Comparison of ENCODE assay signal across 1 cellular context in genomic region chr1:193142409-193142808, GRCh38.
TF ChIP-seq lines count a peak whose summit lies in the region.

No MANE protein-coding gene starts in this region.

TF ChIP-seq in IMR-90, 13 proteins besides CTCF, POLR2A, EP300 and RAD21:
- TF ChIP-seq RCOR1 (IDR thresholded peaks at IDR 0.05; ENCODE audit: insufficient replicate concordance, low read length) (no peak), MAFK (IDR thresholded peaks at IDR 0.05; ENCODE audit: low read depth, low read length) (no peak), BHLHE40 (IDR thresholded peaks at IDR 0.05; ENCODE audit: low read depth, low read length) (no peak), USF2 (IDR thresholded peaks at IDR 0.05; ENCODE audit: low read depth, low read length) (no peak), MXI1 (IDR thresholded peaks at IDR 0.05; ENCODE audit: borderline replicate concordance, low read depth, low read length) (no peak), MAZ (IDR thresholded peaks at IDR 0.05; ENCODE audit: borderline replicate concordance, low read depth, low read length) (no peak), RFX5 (IDR thresholded peaks at IDR 0.05; ENCODE audit: low read depth, low read length) (no peak), ELK1 (IDR thresholded peaks at IDR 0.05; ENCODE audit: borderline replicate concordance, low read depth, low read length) (no peak), NFE2L2 (IDR thresholded peaks at IDR 0.05; ENCODE audit: low read depth, low read length) (no peak), CEBPB (IDR thresholded peaks at IDR 0.05; ENCODE audit: low read depth, low read length) (no peak), CHD1 (IDR thresholded peaks at IDR 0.05; ENCODE audit: low read depth, low read length) (no peak), FOS (IDR thresholded peaks at IDR 0.05; ENCODE audit: low read depth, low read length) (no peak), SMC3 (IDR thresholded peaks at IDR 0.05; ENCODE audit: low read depth, low read length) (no peak)
